Comparison of ENCODE assay signal across 1 cellular context in the genomic region with DNA sequence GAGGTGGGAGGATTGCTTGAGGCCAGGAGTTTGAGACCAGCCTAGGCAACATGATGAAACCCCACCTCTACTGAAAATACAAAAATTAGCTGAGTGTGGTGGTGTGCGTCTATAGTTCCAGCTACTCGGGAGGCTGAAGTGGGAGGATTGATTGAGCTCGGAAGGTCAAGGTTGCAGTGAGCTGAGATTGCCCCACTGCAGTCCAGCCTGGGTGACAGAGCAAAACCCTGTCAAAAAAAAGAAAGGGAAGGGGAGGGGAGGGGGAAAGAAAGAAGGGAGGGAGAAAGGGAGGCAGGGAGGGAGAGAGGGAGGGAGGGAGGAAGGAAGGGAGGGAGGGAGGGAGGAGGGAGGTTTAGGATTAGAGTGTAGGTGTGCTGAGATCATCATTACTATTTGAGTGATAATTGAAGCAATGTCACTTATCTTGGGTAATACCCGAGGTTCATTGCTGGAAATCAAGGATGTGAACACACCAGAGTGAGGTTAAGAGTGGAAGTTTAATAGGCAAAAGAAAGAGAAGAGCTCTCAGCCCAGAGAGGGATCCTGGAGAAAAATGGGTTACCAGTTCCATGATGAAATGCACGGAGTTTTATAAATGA.
TF ChIP-seq lines count a peak whose summit lies in the region.

No MANE protein-coding gene starts in this region.

TF ChIP-seq in GM23338, 12 proteins besides CTCF, POLR2A, EP300 and RAD21:
- TF ChIP-seq ZNF114 (CRISPR knock-in tag; IDR thresholded peaks at IDR 0.05) (no peak), JUNB (IDR thresholded peaks at IDR 0.05; ENCODE audit: unreplicated experiment) (no peak), EZH2phosphoT487 (IDR thresholded peaks at IDR 0.05; ENCODE audit: unreplicated experiment) (no peak), NANOG (IDR thresholded peaks at IDR 0.05; ENCODE audit: borderline replicate concordance) (no peak), STAT1 (IDR thresholded peaks at IDR 0.05; ENCODE audit: unreplicated experiment) (no peak), EZH2 (IDR thresholded peaks at IDR 0.05; ENCODE audit: low read depth, unreplicated experiment) (no peak), ZNF331 (CRISPR knock-in tag; IDR thresholded peaks at IDR 0.05; ENCODE audit: low read depth) (no peak), CREB1 (CRISPR knock-in tag; IDR thresholded peaks at IDR 0.05; ENCODE audit: low read depth) (no peak), POLR2AphosphoS5 (IDR thresholded peaks at IDR 0.05; ENCODE audit: low read depth) (no peak)
- TF ChIP-seq, protein P1, sequence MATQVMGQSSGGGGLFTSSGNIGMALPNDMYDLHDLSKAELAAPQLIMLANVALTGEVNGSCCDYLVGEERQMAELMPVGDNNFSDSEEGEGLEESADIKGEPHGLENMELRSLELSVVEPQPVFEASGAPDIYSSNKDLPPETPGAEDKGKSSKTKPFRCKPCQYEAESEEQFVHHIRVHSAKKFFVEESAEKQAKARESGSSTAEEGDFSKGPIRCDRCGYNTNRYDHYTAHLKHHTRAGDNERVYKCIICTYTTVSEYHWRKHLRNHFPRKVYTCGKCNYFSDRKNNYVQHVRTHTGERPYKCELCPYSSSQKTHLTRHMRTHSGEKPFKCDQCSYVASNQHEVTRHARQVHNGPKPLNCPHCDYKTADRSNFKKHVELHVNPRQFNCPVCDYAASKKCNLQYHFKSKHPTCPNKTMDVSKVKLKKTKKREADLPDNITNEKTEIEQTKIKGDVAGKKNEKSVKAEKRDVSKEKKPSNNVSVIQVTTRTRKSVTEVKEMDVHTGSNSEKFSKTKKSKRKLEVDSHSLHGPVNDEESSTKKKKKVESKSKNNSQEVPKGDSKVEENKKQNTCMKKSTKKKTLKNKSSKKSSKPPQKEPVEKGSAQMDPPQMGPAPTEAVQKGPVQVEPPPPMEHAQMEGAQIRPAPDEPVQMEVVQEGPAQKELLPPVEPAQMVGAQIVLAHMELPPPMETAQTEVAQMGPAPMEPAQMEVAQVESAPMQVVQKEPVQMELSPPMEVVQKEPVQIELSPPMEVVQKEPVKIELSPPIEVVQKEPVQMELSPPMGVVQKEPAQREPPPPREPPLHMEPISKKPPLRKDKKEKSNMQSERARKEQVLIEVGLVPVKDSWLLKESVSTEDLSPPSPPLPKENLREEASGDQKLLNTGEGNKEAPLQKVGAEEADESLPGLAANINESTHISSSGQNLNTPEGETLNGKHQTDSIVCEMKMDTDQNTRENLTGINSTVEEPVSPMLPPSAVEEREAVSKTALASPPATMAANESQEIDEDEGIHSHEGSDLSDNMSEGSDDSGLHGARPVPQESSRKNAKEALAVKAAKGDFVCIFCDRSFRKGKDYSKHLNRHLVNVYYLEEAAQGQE (IDR thresholded peaks at IDR 0.05; ENCODE audit: unreplicated experiment), result no peak
- TF ChIP-seq, protein P2, sequence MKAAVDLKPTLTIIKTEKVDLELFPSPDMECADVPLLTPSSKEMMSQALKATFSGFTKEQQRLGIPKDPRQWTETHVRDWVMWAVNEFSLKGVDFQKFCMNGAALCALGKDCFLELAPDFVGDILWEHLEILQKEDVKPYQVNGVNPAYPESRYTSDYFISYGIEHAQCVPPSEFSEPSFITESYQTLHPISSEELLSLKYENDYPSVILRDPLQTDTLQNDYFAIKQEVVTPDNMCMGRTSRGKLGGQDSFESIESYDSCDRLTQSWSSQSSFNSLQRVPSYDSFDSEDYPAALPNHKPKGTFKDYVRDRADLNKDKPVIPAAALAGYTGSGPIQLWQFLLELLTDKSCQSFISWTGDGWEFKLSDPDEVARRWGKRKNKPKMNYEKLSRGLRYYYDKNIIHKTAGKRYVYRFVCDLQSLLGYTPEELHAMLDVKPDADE (IDR thresholded peaks at IDR 0.05), result no peak
- TF ChIP-seq, protein P3, sequence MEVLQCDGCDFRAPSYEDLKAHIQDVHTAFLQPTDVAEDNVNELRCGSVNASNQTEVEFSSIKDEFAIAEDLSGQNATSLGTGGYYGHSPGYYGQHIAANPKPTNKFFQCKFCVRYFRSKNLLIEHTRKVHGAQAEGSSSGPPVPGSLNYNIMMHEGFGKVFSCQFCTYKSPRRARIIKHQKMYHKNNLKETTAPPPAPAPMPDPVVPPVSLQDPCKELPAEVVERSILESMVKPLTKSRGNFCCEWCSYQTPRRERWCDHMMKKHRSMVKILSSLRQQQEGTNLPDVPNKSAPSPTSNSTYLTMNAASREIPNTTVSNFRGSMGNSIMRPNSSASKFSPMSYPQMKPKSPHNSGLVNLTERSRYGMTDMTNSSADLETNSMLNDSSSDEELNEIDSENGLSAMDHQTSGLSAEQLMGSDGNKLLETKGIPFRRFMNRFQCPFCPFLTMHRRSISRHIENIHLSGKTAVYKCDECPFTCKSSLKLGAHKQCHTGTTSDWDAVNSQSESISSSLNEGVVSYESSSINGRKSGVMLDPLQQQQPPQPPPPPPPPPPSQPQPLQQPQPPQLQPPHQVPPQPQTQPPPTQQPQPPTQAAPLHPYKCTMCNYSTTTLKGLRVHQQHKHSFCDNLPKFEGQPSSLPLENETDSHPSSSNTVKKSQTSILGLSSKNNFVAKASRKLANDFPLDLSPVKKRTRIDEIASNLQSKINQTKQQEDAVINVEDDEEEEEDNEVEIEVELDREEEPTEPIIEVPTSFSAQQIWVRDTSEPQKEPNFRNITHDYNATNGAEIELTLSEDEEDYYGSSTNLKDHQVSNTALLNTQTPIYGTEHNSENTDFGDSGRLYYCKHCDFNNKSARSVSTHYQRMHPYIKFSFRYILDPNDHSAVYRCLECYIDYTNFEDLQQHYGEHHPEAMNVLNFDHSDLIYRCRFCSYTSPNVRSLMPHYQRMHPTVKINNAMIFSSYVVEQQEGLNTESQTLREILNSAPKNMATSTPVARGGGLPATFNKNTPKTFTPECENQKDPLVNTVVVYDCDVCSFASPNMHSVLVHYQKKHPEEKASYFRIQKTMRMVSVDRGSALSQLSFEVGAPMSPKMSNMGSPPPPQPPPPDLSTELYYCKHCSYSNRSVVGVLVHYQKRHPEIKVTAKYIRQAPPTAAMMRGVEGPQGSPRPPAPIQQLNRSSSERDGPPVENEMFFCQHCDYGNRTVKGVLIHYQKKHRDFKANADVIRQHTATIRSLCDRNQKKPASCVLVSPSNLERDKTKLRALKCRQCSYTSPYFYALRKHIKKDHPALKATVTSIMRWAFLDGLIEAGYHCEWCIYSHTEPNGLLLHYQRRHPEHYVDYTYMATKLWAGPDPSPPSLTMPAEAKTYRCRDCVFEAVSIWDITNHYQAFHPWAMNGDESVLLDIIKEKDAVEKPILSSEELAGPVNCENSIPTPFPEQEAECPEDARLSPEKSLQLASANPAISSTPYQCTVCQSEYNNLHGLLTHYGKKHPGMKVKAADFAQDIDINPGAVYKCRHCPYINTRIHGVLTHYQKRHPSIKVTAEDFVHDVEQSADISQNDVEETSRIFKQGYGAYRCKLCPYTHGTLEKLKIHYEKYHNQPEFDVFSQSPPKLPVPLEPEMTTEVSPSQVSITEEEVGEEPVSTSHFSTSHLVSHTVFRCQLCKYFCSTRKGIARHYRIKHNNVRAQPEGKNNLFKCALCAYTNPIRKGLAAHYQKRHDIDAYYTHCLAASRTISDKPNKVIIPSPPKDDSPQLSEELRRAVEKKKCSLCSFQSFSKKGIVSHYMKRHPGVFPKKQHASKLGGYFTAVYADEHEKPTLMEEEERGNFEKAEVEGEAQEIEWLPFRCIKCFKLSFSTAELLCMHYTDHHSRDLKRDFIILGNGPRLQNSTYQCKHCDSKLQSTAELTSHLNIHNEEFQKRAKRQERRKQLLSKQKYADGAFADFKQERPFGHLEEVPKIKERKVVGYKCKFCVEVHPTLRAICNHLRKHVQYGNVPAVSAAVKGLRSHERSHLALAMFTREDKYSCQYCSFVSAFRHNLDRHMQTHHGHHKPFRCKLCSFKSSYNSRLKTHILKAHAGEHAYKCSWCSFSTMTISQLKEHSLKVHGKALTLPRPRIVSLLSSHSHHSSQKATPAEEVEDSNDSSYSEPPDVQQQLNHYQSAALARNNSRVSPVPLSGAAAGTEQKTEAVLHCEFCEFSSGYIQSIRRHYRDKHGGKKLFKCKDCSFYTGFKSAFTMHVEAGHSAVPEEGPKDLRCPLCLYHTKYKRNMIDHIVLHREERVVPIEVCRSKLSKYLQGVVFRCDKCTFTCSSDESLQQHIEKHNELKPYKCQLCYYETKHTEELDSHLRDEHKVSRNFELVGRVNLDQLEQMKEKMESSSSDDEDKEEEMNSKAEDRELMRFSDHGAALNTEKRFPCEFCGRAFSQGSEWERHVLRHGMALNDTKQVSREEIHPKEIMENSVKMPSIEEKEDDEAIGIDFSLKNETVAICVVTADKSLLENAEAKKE (CRISPR knock-in tag; IDR thresholded peaks at IDR 0.05), result no peak
TF ChIP-seq in GM23338: peak in this region for 0.
